Comparison of ENCODE assay signal across 8 cellular contexts in the genomic region with DNA sequence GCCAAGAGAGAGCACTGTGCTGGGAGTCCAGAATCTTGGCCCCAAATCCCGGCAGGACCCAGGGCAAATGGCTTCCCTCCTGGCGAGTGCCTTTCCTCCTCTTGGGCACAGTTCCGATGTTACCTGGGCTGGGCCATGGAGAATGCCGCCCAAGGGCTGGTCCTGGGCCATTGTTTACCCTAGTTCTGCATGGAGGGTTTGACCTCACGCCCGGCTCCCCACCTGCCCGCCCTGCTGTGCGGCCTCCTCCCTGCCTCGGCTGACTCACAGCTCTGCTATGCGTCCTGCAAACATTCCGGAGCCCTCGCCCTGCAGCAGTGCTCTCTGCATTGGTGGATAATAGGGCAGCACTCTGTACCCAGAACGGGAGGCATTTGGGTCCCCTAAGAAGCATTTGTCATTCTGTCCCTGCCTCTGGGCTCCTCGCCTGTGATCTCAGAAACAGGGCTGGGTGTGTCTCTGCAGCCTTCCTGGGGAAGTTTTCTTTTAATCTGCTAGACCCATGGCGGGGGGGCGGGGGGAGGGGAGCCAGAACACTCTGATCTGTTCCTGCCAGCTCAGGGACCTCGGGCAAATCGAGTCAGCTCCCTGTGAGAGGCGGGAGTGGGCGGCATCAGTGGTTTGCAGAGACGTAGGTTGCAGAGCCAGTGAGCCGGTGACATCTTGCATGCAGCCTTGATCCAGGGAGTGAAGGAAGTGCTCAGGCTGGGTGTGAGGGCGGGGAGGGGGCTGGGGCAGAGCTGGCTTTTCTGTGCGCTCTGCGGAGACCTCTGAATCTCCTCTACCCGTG. TPM values are rescaled to one million over a fixed set of nuclear protein-coding genes. Genes with fewer than 3 reads are reported as not detected.
A peak's percentile ranks its signal among the peaks of the same experiment; 100 is the strongest.
DNase-seq lines count a peak whose midpoint lies in the region; ATAC-seq, FAIRE-seq and TF ChIP-seq lines count a peak whose summit lies in the region.

No MANE protein-coding gene starts in this region.

- peaks cover 17% of the 10 kb centered on the region for H3K9me3 Mint-ChIP-seq in HFFc6

- no peak for TF ChIP-seq POLR2A in HepG2 (IDR thresholded peaks at IDR 0.05; ENCODE audit: insufficient read depth in 1 of 2, low read depth in 2 of 2, low read length in 2 of 2)

- 3% methylated on average over 6 of the region's 26 CpGs for WGBS in HepG2 (ENCODE audit: low lambda C conversion rate)

- peaks cover 3% of the 10 kb centered on the region in 2 experiments; a peak in 1 of 5 replicates for H3K27me3 ChIP-seq in HepG2 (ENCODE audit: control insufficient read depth in 1 of 2, insufficient read depth in 2 of 2, low read length in 2 of 2)

- no peaks in the 10 kb centered on the region for H3K36me3 ChIP-seq in HepG2 (replicated peaks in 1 of 2; ENCODE audit: control insufficient read depth in 1 of 2, insufficient read depth in 2 of 2, low read length in 2 of 2)

- no peak overlapping the region for H2AFZ ChIP-seq in HepG2 (ENCODE audit: low read length)

- peak; percentile 6 for FAIRE-seq in A204.1 (lab: Jason Lieb, UNC)
- peak; percentile 86 for FAIRE-seq in HepG2 (lab: Jason Lieb, UNC)

- H3K9me3 ChIP-seq in HepG2 (ENCODE audit: low read length): no peaks in the 10 kb centered on the region

- intact Hi-C loops in HepG2 (cut with micrococcal nuclease; ENCODE audit: unreplicated experiment): loop anchor here (5.0 kb wide), 1 partner anchor 304 kb away; no protein-coding TSS in a partner anchor

- no peak for TF ChIP-seq CTCF in HFFc6 (IDR thresholded peaks at IDR 0.05)
- no peak for TF ChIP-seq CTCF in choroid plexus epithelial cell (conservative IDR thresholded peaks at IDR 0.05; ENCODE audit: low read depth, low read length)
- TF ChIP-seq CTCF in HepG2 (CRISPR knock-in tag; IDR thresholded peaks at IDR 0.05): peak; percentile 16; the same call in 1 of the 2 replicates

- no TSS peak for BruUV-seq in HepG2 (replicated peaks; lab: Mats Ljungman, UMichigan)

- H3K27me3 Mint-ChIP-seq in HFFc6 (ENCODE audit: insufficient read depth): no peaks in the 10 kb centered on the region; the same call in 1 of the 2 replicates

- peaks cover 24% of the 10 kb centered on the region for H3K4me1 ChIP-seq in HepG2 (ENCODE audit: insufficient read depth, low read length)

- H3K4me3 Mint-ChIP-seq in HFFc6: peak overlapping the region; percentile 66; the same call in 1 of the 2 replicates

- H3K27ac ChIP-seq in HepG2 (ENCODE audit: extremely low read length, insufficient read depth, low read length): no peak overlapping the region

- H3K36me3 Mint-ChIP-seq in HFFc6 (ENCODE audit: low read depth): peaks cover 10% of the 10 kb centered on the region

- TF ChIP-seq EP300 in HepG2 (IDR thresholded peaks at IDR 0.05; ENCODE audit: low read depth in 2 of 2, low read length in 2 of 2) (peak; percentile 62 to 71), HepG2 (CRISPR knock-in tag; IDR thresholded peaks at IDR 0.05; ENCODE audit: borderline replicate concordance) (peak; percentile 47; the same call in 1 of the 2 replicates)

- ATAC-seq in HepG2: peak; percentile 97
- no peak for ATAC-seq in HG03565 (IDR thresholded peaks at IDR 0.05; ENCODE audit: unreplicated experiment)

- CTCF ChIA-PET in HepG2 (lab: Yijun Ruan, JAX; ENCODE audit: low intra/inter-chr PET ratio, low total read pairs): no interaction called here

- H3K4me2 ChIP-seq in HepG2 (ENCODE audit: low read depth, low read length): peak overlapping the region; percentile 70

- H3K27ac Mint-ChIP-seq in HFFc6: peak overlapping the region; percentile 56

- POLR2A ChIA-PET in HepG2 (lab: Yijun Ruan, JAX): interaction anchor here (0.8 to 1.3 kb wide), 2 partner anchors 34 to 516 kb away, joined by 4 read pairs; no protein-coding TSS in a partner anchor

- peaks cover 22% of the 10 kb centered on the region for H3K4me1 Mint-ChIP-seq in HFFc6 (ENCODE audit: low read depth)

- in situ Hi-C loops in HepG2 (cut with HindIII; ENCODE audit: extremely low pct_ligation_motif_present, low pct_unique_long_range_greater_than_20kb): loop anchor here (5.0 to 10.0 kb wide), 2 partner anchors 172 to 534 kb away; partner anchors contain the start of gene MYEOV

- DNase-seq in HFFc6 (peak; percentile 65), choroid plexus epithelial cell (ENCODE audit: low read depth) (peak; percentile 76), HepG2 (ENCODE audit: low spot score) (peak; percentile 91), NCI-H345 (lab: John Stamatoyannopoulos, UW) (no peak)
- DNase-seq in activated CD4-positive, alpha-beta T cell treated with anti-CD3 and anti-CD28 coated beads for 1 hour: peak; percentile 25
- peak; percentile 68 to 88 for DNase-seq in stimulated activated CD8-positive, alpha-beta memory T cell treated with anti-CD3 and anti-CD28 coated beads, Interleukin-15, amount 100 ng/mL, for 4 hours (ENCODE audit: low read depth in 2 of 2)

- TF ChIP-seq RAD21 in HepG2 (CRISPR knock-in tag; IDR thresholded peaks at IDR 0.05): no peak

- no peaks in the 10 kb centered on the region for H3K79me2 ChIP-seq in HepG2 (ENCODE audit: insufficient read depth, low read length)

- no peak overlapping the region for H3K9ac ChIP-seq in HepG2 (ENCODE audit: insufficient read depth, low read depth, low read length)

- H3K4me3 ChIP-seq in choroid plexus epithelial cell (ENCODE audit: low read depth, low read length) (no peak overlapping the region), HepG2 (replicated peaks in 1 of 3; ENCODE audit: insufficient read depth in 1 of 3, low read depth in 2 of 3, low read length in 3 of 3) (peak overlapping the region in 2 of 3 experiments; percentile 1 to 51; a peak in 1 of 6 replicates)

- no peaks in the 10 kb centered on the region; the same call in 1 of the 2 replicates for H4K20me1 ChIP-seq in HepG2 (ENCODE audit: insufficient read depth, low read length)

TF ChIP-seq in HepG2, 621 proteins besides CTCF, POLR2A, EP300 and RAD21 (continues in another document):
- TF ChIP-seq ZNF747 (CRISPR knock-in tag; IDR thresholded peaks at IDR 0.05; ENCODE audit: borderline replicate concordance) (peak; percentile 53; the same call in 1 of the 2 replicates), BRCA1 (CRISPR knock-in tag; IDR thresholded peaks at IDR 0.05) (no peak), ATAD3A (CRISPR knock-in tag; IDR thresholded peaks at IDR 0.05) (no peak), FOXA3 (CRISPR knock-in tag; IDR thresholded peaks at IDR 0.05) (peak; percentile 87), ELF4 (CRISPR knock-in tag; IDR thresholded peaks at IDR 0.05; ENCODE audit: borderline replicate concordance) (no peak)
- TF ChIP-seq, protein P1, sequence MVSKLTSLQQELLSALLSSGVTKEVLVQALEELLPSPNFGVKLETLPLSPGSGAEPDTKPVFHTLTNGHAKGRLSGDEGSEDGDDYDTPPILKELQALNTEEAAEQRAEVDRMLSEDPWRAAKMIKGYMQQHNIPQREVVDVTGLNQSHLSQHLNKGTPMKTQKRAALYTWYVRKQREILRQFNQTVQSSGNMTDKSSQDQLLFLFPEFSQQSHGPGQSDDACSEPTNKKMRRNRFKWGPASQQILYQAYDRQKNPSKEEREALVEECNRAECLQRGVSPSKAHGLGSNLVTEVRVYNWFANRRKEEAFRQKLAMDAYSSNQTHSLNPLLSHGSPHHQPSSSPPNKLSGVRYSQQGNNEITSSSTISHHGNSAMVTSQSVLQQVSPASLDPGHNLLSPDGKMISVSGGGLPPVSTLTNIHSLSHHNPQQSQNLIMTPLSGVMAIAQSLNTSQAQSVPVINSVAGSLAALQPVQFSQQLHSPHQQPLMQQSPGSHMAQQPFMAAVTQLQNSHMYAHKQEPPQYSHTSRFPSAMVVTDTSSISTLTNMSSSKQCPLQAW (CRISPR knock-in tag; IDR thresholded peaks at IDR 0.05): peak; percentile 74

RNA-seq across cellular contexts. Expression of gene SMIM38, which starts 32.9 kb away (rescaled TPM):
- total RNA-seq in HFFc6 (2021; fragmentation: NEBNext Ultra II Directional; extraction: Animal tissue kit (Norgen Biotek cat#: 25700)): not detected
- 0.40 TPM in 1 of 2 replicates, not detected in the other for total RNA-seq in HepG2 (2016; rRNA removed; fragmentation: Illumina TruSeq; extraction: Trizol)
- total RNA-seq in HepG2 (2016; cell fraction: cytosol; rRNA removed; fragmentation: Illumina TruSeq; extraction: Trizol; ENCODE audit: low read depth): 0.18 TPM in 1 of 2 replicates, not detected in the other
- total RNA-seq in HepG2 (2016; cell fraction: insoluble cytoplasmic fraction; rRNA removed; fragmentation: Illumina TruSeq; extraction: Trizol): 0.39 and 0.61 TPM in 2 replicates
- total RNA-seq in HepG2 (2016; cell fraction: membrane; rRNA removed; fragmentation: Illumina TruSeq; extraction: Trizol): 0.24 and 0.25 TPM in 2 replicates
- total RNA-seq in HepG2 (2016; cell fraction: nucleus; rRNA removed; fragmentation: Illumina TruSeq; extraction: Trizol): 0.43 and 0.91 TPM in 2 replicates
- polyA plus RNA-seq in HepG2 (2011; rRNA removed): 0.30 and 0.42 TPM in 2 replicates
- polyA plus RNA-seq in HepG2 (2011; cell fraction: cytosol; rRNA removed): 0.12 and 0.32 TPM in 2 replicates
- polyA plus RNA-seq in HepG2 (2011; cell fraction: nucleus; rRNA removed): 3.5 and 3.6 TPM in 2 replicates
- 0.39 and 0.67 TPM in 2 replicates for polyA plus RNA-seq in HepG2 (2012)
- polyA plus RNA-seq in HepG2 (2016; cell fraction: cytosol; fragmentation: Illumina TruSeq; extraction: Trizol; ENCODE audit: low read depth): not detected in 2 replicates
- polyA plus RNA-seq in HepG2 (2016; cell fraction: insoluble cytoplasmic fraction; fragmentation: Illumina TruSeq; extraction: Trizol; ENCODE audit: low read depth): 0.09 TPM in 1 of 2 replicates, not detected in the other
- not detected in 2 replicates for polyA plus RNA-seq in HepG2 (2016; cell fraction: membrane; fragmentation: Illumina TruSeq; extraction: Trizol; ENCODE audit: low read depth)
- polyA plus RNA-seq in HepG2 (2016; cell fraction: nucleus; fragmentation: Illumina TruSeq; extraction: Trizol; ENCODE audit: insufficient read depth, low read depth): 0.45 and 0.49 TPM in 2 replicates
- 0.09 and 1.2 TPM in 2 replicates for polyA minus RNA-seq in HepG2 (2011; rRNA and poly(A)+ RNA removed; ENCODE audit: low replicate concordance)
- polyA minus RNA-seq in HepG2 (2011; cell fraction: cytosol; rRNA and poly(A)+ RNA removed): not detected in 2 replicates
- 1.4 and 2.1 TPM in 2 replicates for polyA minus RNA-seq in HepG2 (2011; cell fraction: nucleus; rRNA and poly(A)+ RNA removed)
